Comparison of ENCODE assay signal across 14 cellular contexts in the genomic region with DNA sequence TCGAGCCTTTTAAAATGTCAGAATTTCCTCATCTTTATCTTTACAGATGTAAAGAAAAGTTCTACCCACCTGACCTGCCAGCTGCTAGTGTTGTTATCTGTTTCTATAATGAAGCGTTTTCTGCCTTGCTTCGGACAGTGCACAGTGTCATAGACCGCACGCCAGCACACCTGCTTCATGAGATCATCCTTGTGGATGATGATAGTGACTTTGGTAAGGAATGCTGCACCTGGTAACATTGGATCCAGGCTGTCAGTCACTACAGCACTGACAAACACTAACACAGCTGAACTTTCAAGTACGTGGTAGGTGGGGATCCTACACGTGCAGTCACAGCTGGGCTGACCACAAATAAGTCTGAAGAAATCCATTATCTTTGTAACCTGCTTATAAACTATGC.
DNase-seq lines count a peak whose midpoint lies in the region; ATAC-seq lines count a peak whose summit lies in the region.
"Had no signal": no experiment of that assay in that cellular context is flagged by ENCODE, and none has a peak within 500 bp of the region (broad histone marks: within the 10 kb centered on the region; RNA-seq: fewer than 3 reads in every experiment).

No MANE protein-coding gene starts in this region.

- WGBS in mesenchymal stem cell: 95% methylated on average over 6 of the region's 7 CpGs

- H3K36me3 ChIP-seq in mesenchymal stem cell (ENCODE audit: control insufficient read depth in 1 of 2, insufficient read depth in 2 of 2, low read depth in 1 of 2, low read length in 2 of 2): peaks cover 23 to 66% of the 10 kb centered on the region in 2 experiments

- H2BK120ac ChIP-seq in mesenchymal stem cell (ENCODE audit: low read depth, low read length): no peak overlapping the region

- no peaks in the 10 kb centered on the region for H3K27me3 ChIP-seq in mesenchymal stem cell (ENCODE audit: control insufficient read depth in 1 of 2, insufficient read depth in 1 of 2, low read length in 2 of 2)
- H3K27me3 ChIP-seq: BLaER1 treated with 17β-estradiol and CSF1 and Interleukin-3, amounts not matched to agents 10 nM and 100 nM had no signal

- no peak overlapping the region for H2BK5ac ChIP-seq in mesenchymal stem cell (ENCODE audit: low read depth, low read length, poor library complexity, severe bottlenecking)

- no peak overlapping the region for H3K4ac ChIP-seq in mesenchymal stem cell (ENCODE audit: low read depth in 1 of 2, low read length in 2 of 2)

- no peak overlapping the region for H2AK5ac ChIP-seq in mesenchymal stem cell (ENCODE audit: low read length, severe bottlenecking)

- H3K79me1 ChIP-seq in mesenchymal stem cell (replicated peaks; ENCODE audit: low read length, poor library complexity, severe bottlenecking): peaks cover 6% of the 10 kb centered on the region

- H3K4me2 ChIP-seq in mesenchymal stem cell (ENCODE audit: low read length, poor library complexity, severe bottlenecking): no peak overlapping the region
- H3K4me2 ChIP-seq: BLaER1 treated with 17β-estradiol and CSF1 and Interleukin-3, amounts not matched to agents 10 nM and 100 nM had no signal

- no peak overlapping the region for H3K23ac ChIP-seq in mesenchymal stem cell (ENCODE audit: low read length in 2 of 2)

- H2BK12ac ChIP-seq in mesenchymal stem cell (ENCODE audit: low read length in 2 of 2): no peak overlapping the region

- DNase-seq in Jurkat, Clone E6-1 (ENCODE audit: low read depth, low spot score): peak; percentile 25
- peak; percentile 38 for DNase-seq in NCI-H510A (lab: John Stamatoyannopoulos, UW)
- no peak for DNase-seq in mesenchymal stem cell
- no peak for DNase-seq in NOMO-1 treated with DMSO at 0.1 percent for 48 hours (lab: John Stamatoyannopoulos, UW; ENCODE audit: unreplicated experiment)
- DNase-seq: CD8-positive, alpha-beta T cell; DMS 273 treated with DMSO at 0.1 percent for 48 hours; DMS79; GDM1; GOT3; H7 had no signal

- H3K4me3 ChIP-seq in Jurkat, Clone E6-1 (ENCODE audit: low read length): no peak overlapping the region
- no peak overlapping the region for H3K4me3 ChIP-seq in mesenchymal stem cell (ENCODE audit: insufficient read depth in 1 of 2, low read depth in 1 of 2, low read length in 2 of 2)
- H3K4me3 ChIP-seq: BLaER1 treated with 17β-estradiol and CSF1 and Interleukin-3, amounts not matched to agents 10 nM and 100 nM had no signal

- ATAC-seq in GM21423 (IDR thresholded peaks at IDR 0.05; ENCODE audit: unreplicated experiment) (no peak), GM18511 (IDR thresholded peaks at IDR 0.05; ENCODE audit: unreplicated experiment) (no peak)
- ATAC-seq: CD8-positive, alpha-beta T cell; HepG2 had no signal

- H2AFZ ChIP-seq in mesenchymal stem cell (ENCODE audit: low read depth, low read length): no peak overlapping the region

- H2BK15ac ChIP-seq in mesenchymal stem cell (ENCODE audit: low read depth, poor library complexity, severe bottlenecking): no peak overlapping the region

- H3K4me1 ChIP-seq in mesenchymal stem cell (ENCODE audit: control insufficient read depth, insufficient read depth, low read depth, low read length): peaks cover 1% of the 10 kb centered on the region
- H3K4me1 ChIP-seq: BLaER1 treated with 17β-estradiol and CSF1 and Interleukin-3, amounts not matched to agents 10 nM and 100 nM had no signal

- peak overlapping the region; percentile 66 for H4K91ac ChIP-seq in mesenchymal stem cell (ENCODE audit: low read length)

- no peaks in the 10 kb centered on the region for H3K9me3 ChIP-seq in mesenchymal stem cell (ENCODE audit: control insufficient read depth, low read length)
- H3K9me3 ChIP-seq: BLaER1 treated with 17β-estradiol and CSF1 and Interleukin-3, amounts not matched to agents 10 nM and 100 nM had no signal

- H3K27ac ChIP-seq in mesenchymal stem cell (ENCODE audit: low read length, poor library complexity, severe bottlenecking): no peak overlapping the region
- H3K27ac ChIP-seq: BLaER1 treated with 17β-estradiol and CSF1 and Interleukin-3, amounts not matched to agents 10 nM and 100 nM had no signal

- no peak overlapping the region for H3K9ac ChIP-seq in mesenchymal stem cell (ENCODE audit: low read length)
- H3K9ac ChIP-seq: BLaER1 treated with 17β-estradiol and CSF1 and Interleukin-3, amounts not matched to agents 10 nM and 100 nM had no signal

- H4K8ac ChIP-seq in mesenchymal stem cell (ENCODE audit: low read length): no peak overlapping the region

- no peak overlapping the region for H3K14ac ChIP-seq in mesenchymal stem cell (ENCODE audit: low read length in 2 of 2)

- H3K18ac ChIP-seq in mesenchymal stem cell (ENCODE audit: low read depth in 1 of 2, low read length in 2 of 2): no peak overlapping the region

Comparison
In these comparisons a context has a peak if more than half of its experiments do, and no peak if none do; other contexts are left out.
1. DNase-seq: peak in Jurkat, Clone E6-1 (single experiment) and NCI-H510A (single experiment); none in mesenchymal stem cell (single experiment) and NOMO-1 treated with DMSO at 0.1 percent for 48 hours (single experiment).